1 cellular context compared by ENCODE assay signal in the genomic region with DNA sequence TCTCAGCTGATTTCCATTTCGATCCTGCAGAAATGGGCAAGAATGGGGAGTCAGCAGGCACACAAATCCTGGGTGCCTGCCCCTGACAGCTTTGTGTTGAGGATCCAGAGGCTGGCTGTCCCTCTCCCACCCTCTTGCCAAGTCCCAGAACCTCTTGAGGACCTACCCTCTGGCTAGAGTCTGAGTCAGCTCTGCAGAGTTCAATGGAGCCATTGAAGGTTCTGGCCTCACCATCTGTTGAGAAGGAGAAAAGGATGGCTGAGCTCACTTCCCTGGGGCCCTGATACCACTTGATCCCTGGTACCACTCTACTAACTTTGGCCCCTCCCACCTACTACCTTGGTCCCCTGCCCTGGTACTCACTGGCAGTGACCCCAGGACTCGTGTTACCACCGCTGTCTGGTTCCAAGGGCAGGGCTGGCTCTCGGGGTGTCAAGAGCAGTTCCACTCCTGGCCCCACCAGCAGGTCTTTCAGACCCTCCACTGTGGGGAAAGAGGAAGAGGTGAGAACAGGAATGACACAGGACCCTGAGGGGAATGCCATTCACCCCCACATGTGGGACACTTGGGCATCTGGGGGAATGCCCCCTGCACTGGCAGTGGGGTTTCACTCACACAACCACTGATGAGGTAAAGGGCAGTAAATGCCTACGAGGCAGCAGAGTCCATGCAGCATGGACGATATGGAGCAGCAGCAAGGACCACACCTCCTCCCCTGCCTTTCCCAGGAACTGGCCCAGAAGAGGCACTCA.
TF ChIP-seq lines count a peak whose summit lies in the region.

No MANE protein-coding gene starts in this region.

TF ChIP-seq in H1, 55 proteins besides CTCF, POLR2A, EP300 and RAD21:
- TF ChIP-seq EGR1 (IDR thresholded peaks at IDR 0.05; ENCODE audit: borderline replicate concordance, low read depth, low read length), result no peak
- TF ChIP-seq, protein P1, sequence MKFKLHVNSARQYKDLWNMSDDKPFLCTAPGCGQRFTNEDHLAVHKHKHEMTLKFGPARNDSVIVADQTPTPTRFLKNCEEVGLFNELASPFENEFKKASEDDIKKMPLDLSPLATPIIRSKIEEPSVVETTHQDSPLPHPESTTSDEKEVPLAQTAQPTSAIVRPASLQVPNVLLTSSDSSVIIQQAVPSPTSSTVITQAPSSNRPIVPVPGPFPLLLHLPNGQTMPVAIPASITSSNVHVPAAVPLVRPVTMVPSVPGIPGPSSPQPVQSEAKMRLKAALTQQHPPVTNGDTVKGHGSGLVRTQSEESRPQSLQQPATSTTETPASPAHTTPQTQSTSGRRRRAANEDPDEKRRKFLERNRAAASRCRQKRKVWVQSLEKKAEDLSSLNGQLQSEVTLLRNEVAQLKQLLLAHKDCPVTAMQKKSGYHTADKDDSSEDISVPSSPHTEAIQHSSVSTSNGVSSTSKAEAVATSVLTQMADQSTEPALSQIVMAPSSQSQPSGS (IDR thresholded peaks at IDR 0.05; ENCODE audit: low read length), result no peak
- TF ChIP-seq POLR2AphosphoS5 (IDR thresholded peaks at IDR 0.05; ENCODE audit: low read depth, low read length), result no peak
- TF ChIP-seq RNF2 (IDR thresholded peaks at IDR 0.05; ENCODE audit: borderline replicate concordance, low read depth, low read length, missing control alignments, poor library complexity, severe bottlenecking), result no peak
- no peak for TF ChIP-seq BRCA1 (IDR thresholded peaks at IDR 0.05; ENCODE audit: low read depth, low read length)
- TF ChIP-seq HDAC2 (IDR thresholded peaks at IDR 0.05; ENCODE audit: borderline replicate concordance in 1 of 2, low read depth in 2 of 2, low read length in 2 of 2), result no peak
- no peak for TF ChIP-seq CTBP2 (IDR thresholded peaks at IDR 0.05; ENCODE audit: borderline replicate concordance, insufficient read depth, insufficient read length, low read length)
